ENCODE assay signal across 22 cellular contexts in the genomic region with DNA sequence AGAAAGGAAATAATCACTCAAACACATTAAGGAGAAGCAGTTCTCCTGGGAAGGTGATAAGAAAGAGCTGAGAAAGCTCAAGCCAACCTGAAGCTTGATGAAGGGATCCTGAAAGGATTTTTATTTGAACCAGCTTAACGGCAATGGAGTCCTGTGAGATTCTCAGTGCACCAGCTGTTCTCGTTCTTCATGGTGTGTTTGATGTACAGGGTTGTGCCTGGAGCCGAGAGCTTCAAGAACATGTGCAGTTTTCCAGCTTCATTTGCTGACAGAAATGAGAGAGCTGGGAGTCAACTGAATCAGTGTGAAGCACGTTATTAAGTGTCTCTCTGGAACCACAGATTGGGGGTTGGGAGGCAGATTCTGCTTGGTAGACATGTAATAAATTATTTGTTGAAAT.
DNase-seq lines count a peak whose midpoint lies in the region; ATAC-seq, FAIRE-seq and TF ChIP-seq lines count a peak whose summit lies in the region.
"Had no signal": no experiment of that assay in that cellular context is flagged by ENCODE, and none has a peak within 500 bp of the region (broad histone marks: within the 10 kb centered on the region; RNA-seq: fewer than 3 reads in every experiment).

No MANE protein-coding gene starts in this region.

- TF ChIP-seq CTCF in nephron (IDR thresholded peaks at IDR 0.05; ENCODE audit: unreplicated experiment in 3 of 3) (no peak), adrenal gland (IDR thresholded peaks at IDR 0.05) (no peak)

- DNase-seq in NCI-H2171 treated with DMSO at 0.1 percent for 48 hours (lab: John Stamatoyannopoulos, UW) (peak; percentile 47), NCI-H2171 (lab: John Stamatoyannopoulos, UW) (no peak), SJCRH30 (peak; percentile 80 to 94), H54 (ENCODE audit: insufficient read length, low spot score) (no peak), adrenal gland (no peak)
- DNase-seq: 8988T, EL, GF-D8, H9, Kasumi-1, MM.1S, NCI-H1092, NCI-H1436, NCI-H2029, NCI-H748 treated with DMSO at 0.1 percent for 48 hours, Peyer's patch, T-helper 1 cell had no signal

- H3K27me3 ChIP-seq in SJCRH30 (no peaks in the 10 kb centered on the region), adrenal gland (no peaks in the 10 kb centered on the region)
- H3K27me3 ChIP-seq: Peyer's patch, SJSA1 had no signal

- TF ChIP-seq POLR2A in H54 (IDR thresholded peaks at IDR 0.05; ENCODE audit: low read depth, low read length): no peak
- TF ChIP-seq POLR2A in adrenal gland (IDR thresholded peaks at IDR 0.05): no peak

- H3K4me1 ChIP-seq in SJCRH30 (peaks cover 15% of the 10 kb centered on the region), adrenal gland (replicated peaks in 1 of 2) (no peaks in the 10 kb centered on the region)
- H3K4me1 ChIP-seq: Peyer's patch, SJSA1 had no signal

- H3K9me3 ChIP-seq in SJCRH30 (replicated peaks) (no peaks in the 10 kb centered on the region), adrenal gland (replicated peaks in 1 of 3) (peaks cover 0 to 7% (median 0%) of the 10 kb centered on the region in 3 donors)
- H3K9me3 ChIP-seq: Peyer's patch, SJSA1 had no signal

- H3K4me3 ChIP-seq in SJCRH30: peak overlapping the region; percentile 33
- no peak overlapping the region for H3K4me3 ChIP-seq in adrenal gland
- H3K4me3 ChIP-seq: Peyer's patch, SJSA1 had no signal

- H3K4me1 Mint-ChIP-seq in nephron: peaks cover 36% of the 10 kb centered on the region

- no peaks in the 10 kb centered on the region for H3K36me3 ChIP-seq in SJCRH30
- no peaks in the 10 kb centered on the region for H3K36me3 ChIP-seq in adrenal gland (replicated peaks in 1 of 2)
- H3K36me3 ChIP-seq: Peyer's patch, SJSA1 had no signal

- H3K27ac Mint-ChIP-seq in nephron: peak overlapping the region; percentile 21 to 44 (median 43)
- H3K27ac Mint-ChIP-seq: H9 had no signal

- no peaks in the 10 kb centered on the region for H3K27me3 Mint-ChIP-seq in nephron (ENCODE audit: low read depth)

- no peak for FAIRE-seq in H54 (lab: Jason Lieb, UNC)

- no peaks in the 10 kb centered on the region for H3K36me3 Mint-ChIP-seq in nephron (ENCODE audit: low read depth)

- intact Hi-C loops in adrenal gland (cut with DNase I): no loop called here

- no peaks in the 10 kb centered on the region for H3K9me3 Mint-ChIP-seq in nephron

- ATAC-seq in GM18909 (IDR thresholded peaks at IDR 0.05; ENCODE audit: poor library complexity, unreplicated experiment) (no peak), GM18873 (IDR thresholded peaks at IDR 0.05; ENCODE audit: low FRiP score, unreplicated experiment) (no peak)

- H3K27ac ChIP-seq in SJCRH30: peak overlapping the region; percentile 83
- no peak overlapping the region for H3K27ac ChIP-seq in adrenal gland
- H3K27ac ChIP-seq: C4-2B, Peyer's patch, SJSA1 had no signal

- no peak overlapping the region for H3K4me3 Mint-ChIP-seq in nephron
- H3K4me3 Mint-ChIP-seq: H9 had no signal

- WGBS in adrenal gland, 4 donors: 42 to 81% (median 67%) methylated on average over 4 of the region's 4 CpGs

Comparison
In these comparisons a context has a peak if more than half of its experiments do, and no peak if none do; other contexts are left out.
1. DNase-seq: peak in NCI-H2171 treated with DMSO at 0.1 percent for 48 hours (single experiment) and SJCRH30 (2 of 2); none in NCI-H2171 (single experiment), H54 (single experiment) and adrenal gland (0 of 7).